ENCODE assay signal across 8 cellular contexts in the genomic region with DNA sequence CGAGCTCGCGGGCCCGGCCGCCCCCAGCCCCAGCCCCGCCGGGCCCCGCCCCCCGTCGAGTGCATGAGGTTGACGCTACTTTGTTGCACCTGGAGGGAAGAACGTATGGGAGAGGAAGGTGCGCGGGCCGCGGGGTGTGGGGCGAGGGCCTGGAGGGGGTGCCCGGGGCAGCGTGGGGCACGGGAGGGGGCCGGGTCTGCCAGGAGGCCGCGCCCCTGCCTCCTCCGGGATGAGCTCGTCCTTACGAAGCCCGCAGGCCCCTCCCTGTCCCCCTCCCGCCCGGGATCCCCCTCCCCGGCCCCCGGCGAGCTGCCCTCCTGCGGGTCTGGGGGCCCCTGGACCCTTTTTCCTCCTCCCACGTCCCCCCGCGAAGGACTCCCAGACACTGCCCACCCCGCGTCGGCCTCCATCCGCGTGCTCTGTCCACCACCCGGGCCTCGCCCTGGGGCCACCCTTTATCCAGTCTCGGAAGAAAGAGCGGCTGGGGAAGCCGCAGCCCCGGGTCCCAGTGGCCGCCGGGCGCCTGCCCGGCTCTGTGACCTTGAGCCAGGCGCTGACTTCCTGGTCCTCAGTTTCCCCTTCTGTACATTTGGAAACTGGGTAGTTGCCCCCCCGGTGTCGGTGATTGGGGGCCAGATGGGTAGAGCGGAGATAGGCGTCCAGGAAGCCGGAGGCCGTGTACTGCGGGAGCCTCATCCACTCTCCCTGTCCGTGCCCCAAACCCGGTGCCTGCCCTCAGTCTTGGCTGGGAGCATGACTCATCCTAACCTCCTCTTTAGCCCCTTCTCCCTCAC. TPM values are rescaled to one million over a fixed set of nuclear protein-coding genes. Genes with fewer than 3 reads are reported as not detected.
DNase-seq lines count a peak whose midpoint lies in the region; ATAC-seq and TF ChIP-seq lines count a peak whose summit lies in the region.

No MANE protein-coding gene starts in this region.

- peak; percentile 28 for DNase-seq in activated T-cell treated with anti-CD3 and anti-CD28 coated beads, Interleukin-2, amount 50 U/mL, for 1 hour
- DNase-seq in activated T-cell treated with anti-CD3 and anti-CD28 coated beads for 4 hours (no peak), NCI-H2227 (lab: John Stamatoyannopoulos, UW; ENCODE audit: unreplicated experiment) (peak; percentile 73), cardiac muscle cell (ENCODE audit: low read depth in 1 of 2, low spot score in 1 of 2) (peak; percentile 44 to 56), progenitor cell of endocrine pancreas (ENCODE audit: low spot score, unreplicated experiment) (no peak)
- DNase-seq in activated T-helper 2 cell treated with anti-CD3 and anti-CD28 coated beads, Interferon-gamma antibody, Interleukin-2, Interleukin-4, amounts not matched to agents 10 μg/mL and 5 μg/mL and 100 μg/mL, durations not matched to agents 14 hours and 24 hours and 36 hours (ENCODE audit: low spot score) = no peak
- no peak for DNase-seq in stimulated activated naive CD4-positive, alpha-beta T cell treated with Interleukin-2 at 50 U/mL for 16 hours (lab: John Stamatoyannopoulos, UW)

- H3K9me3 ChIP-seq in cardiac muscle cell (ENCODE audit: low read depth) = no peaks in the 10 kb centered on the region

- peak overlapping the region; percentile 60 for H3K4me3 ChIP-seq in cardiac muscle cell

- no peaks in the 10 kb centered on the region for H3K9me3 Mint-ChIP-seq in activated T-helper 2 cell treated with anti-CD3 and anti-CD28 coated beads, Interferon-gamma antibody, Interleukin-2, Interleukin-4, amounts not matched to agents 10 μg/mL and 5 μg/mL and 100 μg/mL, durations not matched to agents 14 hours and 24 hours and 36 hours
- no peaks in the 10 kb centered on the region for H3K9me3 Mint-ChIP-seq in progenitor cell of endocrine pancreas (ENCODE audit: low read depth)

- H3K36me3 Mint-ChIP-seq in activated T-helper 2 cell treated with anti-CD3 and anti-CD28 coated beads, Interferon-gamma antibody, Interleukin-2, Interleukin-4, amounts not matched to agents 10 μg/mL and 5 μg/mL and 100 μg/mL, durations not matched to agents 14 hours and 24 hours and 36 hours (ENCODE audit: low read depth) = peaks cover 22% of the 10 kb centered on the region
- peaks cover 16% of the 10 kb centered on the region for H3K36me3 Mint-ChIP-seq in progenitor cell of endocrine pancreas (ENCODE audit: insufficient read depth)

- no peaks in the 10 kb centered on the region for H3K27me3 ChIP-seq in cardiac muscle cell

- H3K4me1 ChIP-seq in cardiac muscle cell (ENCODE audit: low read depth) = peaks cover 12% of the 10 kb centered on the region

- H3K27ac Mint-ChIP-seq in activated T-helper 2 cell treated with anti-CD3 and anti-CD28 coated beads, Interferon-gamma antibody, Interleukin-2, Interleukin-4, amounts not matched to agents 10 μg/mL and 5 μg/mL and 100 μg/mL, durations not matched to agents 14 hours and 24 hours and 36 hours = peak overlapping the region; percentile 84
- H3K27ac Mint-ChIP-seq in progenitor cell of endocrine pancreas = peak overlapping the region; percentile 84

- H3K36me3 ChIP-seq in cardiac muscle cell = peaks cover 3% of the 10 kb centered on the region

- peaks cover under 1% of the 10 kb centered on the region for H3K27me3 Mint-ChIP-seq in activated T-helper 2 cell treated with anti-CD3 and anti-CD28 coated beads, Interferon-gamma antibody, Interleukin-2, Interleukin-4, amounts not matched to agents 10 μg/mL and 5 μg/mL and 100 μg/mL, durations not matched to agents 14 hours and 24 hours and 36 hours (ENCODE audit: low read depth)
- H3K27me3 Mint-ChIP-seq in progenitor cell of endocrine pancreas = no peaks in the 10 kb centered on the region

- TF ChIP-seq CTCF in cardiac muscle cell (IDR thresholded peaks at IDR 0.05; ENCODE audit: low read depth, low read length) = no peak
- no peak for TF ChIP-seq CTCF in progenitor cell of endocrine pancreas (IDR thresholded peaks at IDR 0.05; ENCODE audit: unreplicated experiment)

- intact Hi-C loops in activated T-helper 2 cell treated with anti-CD3 and anti-CD28 coated beads, Interferon-gamma antibody, Interleukin-2, Interleukin-4, amounts not matched to agents 10 μg/mL and 5 μg/mL and 100 μg/mL, durations not matched to agents 14 hours and 24 hours and 36 hours (cut with micrococcal nuclease) = loop anchor here (1.0 to 2.0 kb wide), 3 partner anchors 10 to 345 kb away; partner anchors contain the start of genes ABHD11 and EIF4H

- peak overlapping the region; percentile 87 for H3K4me3 Mint-ChIP-seq in activated T-helper 2 cell treated with anti-CD3 and anti-CD28 coated beads, Interferon-gamma antibody, Interleukin-2, Interleukin-4, amounts not matched to agents 10 μg/mL and 5 μg/mL and 100 μg/mL, durations not matched to agents 14 hours and 24 hours and 36 hours (ENCODE audit: low read depth)
- H3K4me3 Mint-ChIP-seq in progenitor cell of endocrine pancreas (ENCODE audit: low read depth) = peak overlapping the region; percentile 82

- H3K4me1 Mint-ChIP-seq in activated T-helper 2 cell treated with anti-CD3 and anti-CD28 coated beads, Interferon-gamma antibody, Interleukin-2, Interleukin-4, amounts not matched to agents 10 μg/mL and 5 μg/mL and 100 μg/mL, durations not matched to agents 14 hours and 24 hours and 36 hours (ENCODE audit: low read depth) = peaks cover 9% of the 10 kb centered on the region
- peaks cover 6% of the 10 kb centered on the region for H3K4me1 Mint-ChIP-seq in progenitor cell of endocrine pancreas (ENCODE audit: low read depth)

- peak; percentile 40 for ATAC-seq in HG02938 (IDR thresholded peaks at IDR 0.05; ENCODE audit: unreplicated experiment)

- H3K27ac ChIP-seq in cardiac muscle cell = no peak overlapping the region

RNA-seq across cellular contexts. Expression of gene LIMK1, which starts 0.5 kb away (rescaled TPM):
- total RNA-seq in activated T-helper 2 cell treated with anti-CD3 and anti-CD28 coated beads, Interferon-gamma antibody, Interleukin-2, Interleukin-4, amounts not matched to agents 10 μg/mL and 5 μg/mL and 100 μg/mL, durations not matched to agents 14 hours and 24 hours and 36 hours = 29.6 and 34.4 TPM in 2 replicates
- total RNA-seq in cardiac muscle cell = 50.1 and 54.4 TPM in 2 replicates
- polyA plus RNA-seq in cardiac muscle cell = 14.4 and 15.6 TPM in 2 replicates
- total RNA-seq in progenitor cell of endocrine pancreas = 62.7 and 65.1 TPM in 2 replicates

RNA-seq across cellular contexts. Expression of gene ELN, which starts 56.2 kb away (rescaled TPM):
- total RNA-seq in activated T-helper 2 cell treated with anti-CD3 and anti-CD28 coated beads, Interferon-gamma antibody, Interleukin-2, Interleukin-4, amounts not matched to agents 10 μg/mL and 5 μg/mL and 100 μg/mL, durations not matched to agents 14 hours and 24 hours and 36 hours = not detected in 2 replicates
- total RNA-seq in cardiac muscle cell = 0.77 and 0.88 TPM in 2 replicates
- polyA plus RNA-seq in cardiac muscle cell = 0.54 TPM in 1 of 2 replicates, not detected in the other
- 0.26 and 0.33 TPM in 2 replicates for total RNA-seq in progenitor cell of endocrine pancreas

Comparison
In these comparisons a context has a peak if more than half of its experiments do, and no peak if none do; other contexts are left out.
1. DNase-seq: peak in activated T-cell treated with anti-CD3 and anti-CD28 coated beads, Interleukin-2, amount 50 U/mL, for 1 hour (single experiment), NCI-H2227 (single experiment) and cardiac muscle cell (2 of 2); none in activated T-cell treated with anti-CD3 and anti-CD28 coated beads for 4 hours (single experiment), activated T-helper 2 cell treated with anti-CD3 and anti-CD28 coated beads, Interferon-gamma antibody, Interleukin-2, Interleukin-4, amounts not matched to agents 10 μg/mL and 5 μg/mL and 100 μg/mL, durations not matched to agents 14 hours and 24 hours and 36 hours (single experiment), progenitor cell of endocrine pancreas (single experiment) and stimulated activated naive CD4-positive, alpha-beta T cell treated with Interleukin-2 at 50 U/mL for 16 hours (single experiment).